ENCODE assay signal across 8 cellular contexts in the genomic region with DNA sequence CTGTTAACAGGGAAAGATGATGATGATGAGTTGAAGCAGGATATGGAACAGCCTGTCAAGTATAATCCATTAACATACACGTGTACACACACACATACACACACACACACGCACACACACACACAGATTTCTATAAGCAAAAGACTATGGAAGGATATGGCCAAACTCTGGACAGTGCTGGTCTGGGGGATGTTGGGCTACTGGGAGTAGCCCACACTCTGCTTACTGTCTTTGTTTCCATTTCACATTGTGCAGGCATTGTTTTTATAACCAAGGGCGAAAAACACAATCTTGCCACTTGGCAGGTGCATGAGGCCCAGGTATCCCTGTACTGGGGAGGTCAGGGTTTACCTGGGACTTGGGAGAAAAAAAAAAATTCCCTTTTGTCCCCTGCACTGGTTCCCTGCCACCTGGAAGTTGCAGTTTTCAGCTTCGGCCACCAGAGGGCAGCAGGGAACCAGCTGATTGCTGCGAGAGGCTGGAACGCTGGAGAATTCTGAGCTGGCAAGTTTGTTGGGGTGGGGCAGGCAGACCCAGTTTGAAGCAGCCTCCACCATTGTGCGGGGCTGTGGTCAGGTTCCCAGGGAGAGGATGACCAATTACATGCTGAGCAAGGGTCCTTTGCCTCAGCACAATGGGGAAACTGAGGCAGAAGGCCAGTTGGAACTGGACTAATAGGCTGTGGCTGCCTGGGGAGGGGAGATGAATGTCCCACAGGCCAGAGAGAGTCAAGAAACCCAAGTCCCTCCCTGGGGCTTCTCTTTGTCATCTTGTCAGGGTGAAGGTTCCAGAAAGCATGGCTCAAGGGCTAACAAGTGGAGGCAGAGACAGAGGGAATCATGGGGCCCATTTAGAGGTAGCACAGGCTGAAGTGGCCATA. TPM values are rescaled to one million over a fixed set of nuclear protein-coding genes. Genes with fewer than 3 reads are reported as not detected.
A peak's percentile ranks its signal among the peaks of the same experiment; 100 is the strongest.
DNase-seq lines count a peak whose midpoint lies in the region; ATAC-seq and TF ChIP-seq lines count a peak whose summit lies in the region.

No MANE protein-coding gene starts in this region.

- H2AK5ac ChIP-seq in IMR-90 (ENCODE audit: low read depth, low read length) (peak overlapping the region; percentile 83), trophoblast cell (ENCODE audit: low read length) (peak overlapping the region; percentile 27)

- H3K27ac Mint-ChIP-seq in activated naive CD4-positive, alpha-beta T cell treated with anti-CD3 and anti-CD28 coated beads, Interleukin-2, amount 10 ng/mL, durations not matched to agents 7 days and 5 days, result no peak overlapping the region

- no peak overlapping the region for H3K4me2 ChIP-seq in IMR-90 (ENCODE audit: low read depth, low read length)
- H3K4me2 ChIP-seq in trophoblast cell (ENCODE audit: low read length), result no peak overlapping the region

- H3K4me3 Mint-ChIP-seq in activated naive CD4-positive, alpha-beta T cell treated with anti-CD3 and anti-CD28 coated beads, Interleukin-2, amount 10 ng/mL, durations not matched to agents 7 days and 5 days, result no peak overlapping the region

- H3K56ac ChIP-seq in IMR-90 (ENCODE audit: extremely low read depth, insufficient read depth, low read length), result no peak overlapping the region

- intact Hi-C loops in IMR-90 (cut with micrococcal nuclease) (loop anchor here (1.0 to 10.0 kb wide), 5 partner anchors 93 to 555 kb away; no protein-coding TSS in a partner anchor), head of caudate nucleus (cut with DNase I) (loop anchor here (2.0 kb wide), 1 partner anchor 92 kb away; no protein-coding TSS in a partner anchor), transverse colon (cut with DNase I; ENCODE audit: low total_unique reads) (loop anchor here (2.0 to 5.0 kb wide), 2 partner anchors 92 to 113 kb away; no protein-coding TSS in a partner anchor)

- no peak for TF ChIP-seq EP300 in transverse colon (IDR thresholded peaks at IDR 0.05; ENCODE audit: low read depth)

- H3K23ac ChIP-seq in IMR-90 (ENCODE audit: low read depth, low read length) (no peak overlapping the region), trophoblast cell (ENCODE audit: low read length) (no peak overlapping the region)

- peaks cover 4% of the 10 kb centered on the region for H3K9me3 Mint-ChIP-seq in activated naive CD4-positive, alpha-beta T cell treated with anti-CD3 and anti-CD28 coated beads, Interleukin-2, amount 10 ng/mL, durations not matched to agents 7 days and 5 days

- TF ChIP-seq POLR2A in IMR-90 (IDR thresholded peaks at IDR 0.05; ENCODE audit: low read depth, low read length) (peak; percentile 53; the same call in 1 of the 2 replicates), transverse colon (IDR thresholded peaks at IDR 0.05) (no peak)

- H3K9ac ChIP-seq in IMR-90 (ENCODE audit: low read depth, low read length) (no peak overlapping the region), trophoblast cell (ENCODE audit: low read length) (no peak overlapping the region)

- H2AFZ ChIP-seq in IMR-90 (replicated peaks; ENCODE audit: low read length, poor library complexity) (peak overlapping the region; percentile 87), trophoblast cell (ENCODE audit: insufficient read depth, low read length, poor library complexity) (no peak overlapping the region)

- H3K4me1 ChIP-seq in IMR-90 (ENCODE audit: control insufficient read depth, insufficient read depth, low read length) (peaks cover 12% of the 10 kb centered on the region), trophoblast cell (ENCODE audit: control insufficient read depth in 1 of 2, insufficient read depth in 2 of 2, low read length in 2 of 2) (peaks cover 3 to 5% of the 10 kb centered on the region in 2 experiments), transverse colon (peaks cover 4 to 18% (median 10%) of the 10 kb centered on the region in 4 donors)

- peak; percentile 92 for TF ChIP-seq CTCF in IMR-90 (conservative IDR thresholded peaks at IDR 0.05; ENCODE audit: low read depth, low read length)
- TF ChIP-seq CTCF in transverse colon (IDR thresholded peaks at IDR 0.05), result peak; percentile 95 to 99 (median 97)

- peak overlapping the region; percentile 86 for H2AK9ac ChIP-seq in IMR-90 (replicated peaks; ENCODE audit: low read depth, low read length, poor library complexity)

- TF ChIP-seq RAD21 in IMR-90 (IDR thresholded peaks at IDR 0.05; ENCODE audit: low read length), result peak; percentile 99

- DNase-seq in DMS 273 (lab: John Stamatoyannopoulos, UW; ENCODE audit: unreplicated experiment), result peak; percentile 82
- DNase-seq in DMS 273 treated with DMSO at 0.1 percent for 48 hours (lab: John Stamatoyannopoulos, UW), result no peak
- peak; percentile 67 for DNase-seq in IMR-90
- peak; percentile 82 for DNase-seq in activated naive CD4-positive, alpha-beta T cell treated with anti-CD3 and anti-CD28 coated beads, Interleukin-2, amount 10 ng/mL, durations not matched to agents 7 days and 5 days
- DNase-seq in head of caudate nucleus, result peak; percentile 58 to 95 (median 88)
- DNase-seq in trophoblast cell, result peak; percentile 69 to 92
- DNase-seq in transverse colon, result peak; percentile 84

- H2BK20ac ChIP-seq in IMR-90 (ENCODE audit: low read depth, low read length), result peak overlapping the region; percentile 63

- H3K4me3 ChIP-seq in IMR-90 (ENCODE audit: insufficient read depth, low read depth, low read length) (no peak overlapping the region), trophoblast cell (ENCODE audit: low read depth, low read length) (no peak overlapping the region), transverse colon (no peak overlapping the region)

- peak overlapping the region; percentile 63 for H3K18ac ChIP-seq in IMR-90 (ENCODE audit: low read depth, low read length)
- H3K18ac ChIP-seq in trophoblast cell (ENCODE audit: low read length), result peak overlapping the region; percentile 25

- peak overlapping the region; percentile 19 for H4K12ac ChIP-seq in trophoblast cell (ENCODE audit: low read depth, low read length)

- dilution Hi-C loops in IMR-90 (cut with HindIII; ENCODE audit: low sequenced_read_pairs, unreplicated experiment), result no loop called here

- CTCF ChIA-PET in IMR-90 (lab: Yijun Ruan, JAX), result interaction anchor here (0.6 to 1.2 kb wide), 10 partner anchors 8 to 113 kb away, joined by 3 to 7 read pairs (median 3); no protein-coding TSS in a partner anchor
- CTCF ChIA-PET in activated naive CD4-positive, alpha-beta T cell treated with anti-CD3 and anti-CD28 coated beads, Interleukin-2, amount 10 ng/mL, durations not matched to agents 7 days and 5 days (lab: Charles Lee), result interaction anchor here (0.6 to 2.9 kb wide), 45 partner anchors 8 to 785 kb away, joined by 3 to 35 read pairs (median 4); a partner anchor contains a TSS

- POLR2A ChIA-PET in IMR-90 (lab: Charles Lee; ENCODE audit: unreplicated experiment), result interaction anchor here (0.7 kb wide), 1 partner anchor 48 kb away, joined by 6 read pairs; no protein-coding TSS in a partner anchor

- peak; percentile 79 for ATAC-seq in IMR-90 (ENCODE audit: low read depth)
- ATAC-seq in SK-N-SH treated with all-trans-retinoic acid at 6 μM for 48 hours, result peak; percentile 85

- no peaks in the 10 kb centered on the region for H3K36me3 Mint-ChIP-seq in activated naive CD4-positive, alpha-beta T cell treated with anti-CD3 and anti-CD28 coated beads, Interleukin-2, amount 10 ng/mL, durations not matched to agents 7 days and 5 days

- peak overlapping the region; percentile 92 for H4K91ac ChIP-seq in IMR-90 (ENCODE audit: insufficient read depth, low read depth, low read length)
- H4K91ac ChIP-seq in trophoblast cell (ENCODE audit: low read depth, low read length), result no peak overlapping the region

- 0% methylated on average over 3 of the region's 7 CpGs; no CpG with 5 or more reads in 1 of the 2 experiments for WGBS in IMR-90 (ENCODE audit: extremely low coverage in 2 of 2, insufficient read length in 1 of 2), 2 experiments
- no CpG with 5 or more reads among the region's 7 CpGs for WGBS in trophoblast cell (ENCODE audit: extremely low coverage, insufficient coverage, insufficient read length)
- WGBS in transverse colon (ENCODE audit: low coverage in 1 of 2), 2 donors, result 10 to 20% methylated on average over 2 to 7 of the region's 7 CpGs

- H3K79me1 ChIP-seq in IMR-90 (ENCODE audit: low read depth in 1 of 2, low read length in 2 of 2), result no peaks in the 10 kb centered on the region
- H3K79me1 ChIP-seq in trophoblast cell (ENCODE audit: low read length), result no peaks in the 10 kb centered on the region

- H4K5ac ChIP-seq in IMR-90 (ENCODE audit: low read depth, low read length), result peak overlapping the region; percentile 94

- peak overlapping the region; percentile 13 for H2BK12ac ChIP-seq in trophoblast cell (ENCODE audit: low read length)

- in situ Hi-C loops in IMR-90 (cut with MboI; ENCODE audit: low sequenced_read_pairs), result loop anchor here (10.0 to 25.0 kb wide), 3 partner anchors 113 to 550 kb away; no protein-coding TSS in a partner anchor
- in situ Hi-C loops in transverse colon (cut with MboI; ENCODE audit: low pct_ligation_motif_present in 1 of 4, low pct_unique_long_range_greater_than_20kb in 1 of 4, low sequenced_read_pairs in 3 of 4), result loop anchor here (5.0 to 25.0 kb wide), 4 partner anchors 90 to 838 kb away; a partner anchor contains a TSS

- no peaks in the 10 kb centered on the region for H3K36me3 ChIP-seq in IMR-90 (ENCODE audit: control insufficient read depth, insufficient read depth, low read length)
- no peaks in the 10 kb centered on the region for H3K36me3 ChIP-seq in trophoblast cell (ENCODE audit: control insufficient read depth in 1 of 2, insufficient read depth in 2 of 2, low read length in 2 of 2)
- H3K36me3 ChIP-seq in transverse colon, result no peaks in the 10 kb centered on the region

- H3K14ac ChIP-seq in IMR-90 (replicated peaks; ENCODE audit: low read depth, low read length), result peak overlapping the region; percentile 70
- H3K14ac ChIP-seq in trophoblast cell (ENCODE audit: low read length), result peak overlapping the region; percentile 18

- no peaks in the 10 kb centered on the region for H4K20me1 ChIP-seq in IMR-90 (ENCODE audit: insufficient read depth, low read length)

- H3K27me3 ChIP-seq in IMR-90 (ENCODE audit: control insufficient read depth, insufficient read depth, low read length) (no peaks in the 10 kb centered on the region), trophoblast cell (ENCODE audit: insufficient read depth, low read length) (no peaks in the 10 kb centered on the region), transverse colon (no peaks in the 10 kb centered on the region)

- peaks cover 23% of the 10 kb centered on the region for H3K27me3 Mint-ChIP-seq in activated naive CD4-positive, alpha-beta T cell treated with anti-CD3 and anti-CD28 coated beads, Interleukin-2, amount 10 ng/mL, durations not matched to agents 7 days and 5 days

- no peaks in the 10 kb centered on the region for H3K79me2 ChIP-seq in trophoblast cell (ENCODE audit: control insufficient read depth, insufficient read depth, low read length, poor library complexity)

- peaks cover 2% of the 10 kb centered on the region for H3K4me1 Mint-ChIP-seq in activated naive CD4-positive, alpha-beta T cell treated with anti-CD3 and anti-CD28 coated beads, Interleukin-2, amount 10 ng/mL, durations not matched to agents 7 days and 5 days

- peaks cover 24% of the 10 kb centered on the region for H3K9me1 ChIP-seq in IMR-90 (ENCODE audit: insufficient read depth, low read length)

- BruUV-seq in IMR-90 (replicated peaks; lab: Mats Ljungman, UMichigan), result no TSS peak

- H4K8ac ChIP-seq in IMR-90 (ENCODE audit: low read depth in 2 of 2, low read length in 2 of 2) (peak overlapping the region; percentile 60 to 95; a peak in 3 of 4 replicates), trophoblast cell (ENCODE audit: low read depth, low read length) (peak overlapping the region; percentile 14)

- H3K27ac ChIP-seq in IMR-90 (ENCODE audit: insufficient read depth, low read length), result 0 out of 2 replicates have a peak overlapping the region, but pooled peaks have one; percentile 19
- no peak overlapping the region for H3K27ac ChIP-seq in trophoblast cell (ENCODE audit: low read depth, low read length)
- no peak overlapping the region for H3K27ac ChIP-seq in transverse colon

- H3K9me3 ChIP-seq in IMR-90 (ENCODE audit: control insufficient read depth, insufficient read depth, low read length), result peaks cover 2% of the 10 kb centered on the region; the same call in 1 of the 2 replicates
- peaks cover 15% of the 10 kb centered on the region for H3K9me3 ChIP-seq in trophoblast cell (ENCODE audit: insufficient read depth, low read depth, low read length)
- H3K9me3 ChIP-seq in transverse colon, result no peaks in the 10 kb centered on the region

- H2BK120ac ChIP-seq in IMR-90 (ENCODE audit: low read depth, low read length) (peak overlapping the region; percentile 86), trophoblast cell (ENCODE audit: insufficient read depth, low read length, poor library complexity) (no peak overlapping the region)

- H2BK5ac ChIP-seq in IMR-90 (ENCODE audit: low read depth, low read length, poor library complexity, severe bottlenecking) (peak overlapping the region; percentile 35), trophoblast cell (ENCODE audit: low read depth, low read length, poor library complexity) (no peak overlapping the region)

- peak overlapping the region; percentile 90 for H3K4ac ChIP-seq in IMR-90 (ENCODE audit: low read depth, low read length)
- no peak overlapping the region for H3K4ac ChIP-seq in trophoblast cell (ENCODE audit: low read depth, low read length)

- H2BK15ac ChIP-seq in IMR-90 (ENCODE audit: low read depth, low read length), result peak overlapping the region; percentile 89; the same call in 2 of the 3 replicates

RNA-seq across cellular contexts. Expression of a gene that starts 27.3 kb away (rescaled TPM):
- 29.2 and 29.7 TPM in 2 replicates for total RNA-seq in IMR-90 (2012; rRNA removed)
- 127 and 130 TPM in 2 replicates for polyA plus RNA-seq in IMR-90 (2012; rRNA removed)
- 113 and 150 TPM in 2 replicates for polyA plus RNA-seq in IMR-90 (2012; cell fraction: cytosol; rRNA removed)
- 205 and 248 TPM in 2 replicates for polyA plus RNA-seq in IMR-90 (2012; cell fraction: nucleus; rRNA removed; ENCODE audit: low replicate concordance)
- 46.4 and 48.2 TPM in 2 replicates for polyA plus RNA-seq in trophoblast cell (2013)
- 100 to 1,000 TPM in 1 of 4 donors, 10 to 100 TPM in 3; 37.2 to 149 (median 51.6) TPM for total RNA-seq in transverse colon
